1 cellular context compared by ENCODE assay signal in the genomic region with DNA sequence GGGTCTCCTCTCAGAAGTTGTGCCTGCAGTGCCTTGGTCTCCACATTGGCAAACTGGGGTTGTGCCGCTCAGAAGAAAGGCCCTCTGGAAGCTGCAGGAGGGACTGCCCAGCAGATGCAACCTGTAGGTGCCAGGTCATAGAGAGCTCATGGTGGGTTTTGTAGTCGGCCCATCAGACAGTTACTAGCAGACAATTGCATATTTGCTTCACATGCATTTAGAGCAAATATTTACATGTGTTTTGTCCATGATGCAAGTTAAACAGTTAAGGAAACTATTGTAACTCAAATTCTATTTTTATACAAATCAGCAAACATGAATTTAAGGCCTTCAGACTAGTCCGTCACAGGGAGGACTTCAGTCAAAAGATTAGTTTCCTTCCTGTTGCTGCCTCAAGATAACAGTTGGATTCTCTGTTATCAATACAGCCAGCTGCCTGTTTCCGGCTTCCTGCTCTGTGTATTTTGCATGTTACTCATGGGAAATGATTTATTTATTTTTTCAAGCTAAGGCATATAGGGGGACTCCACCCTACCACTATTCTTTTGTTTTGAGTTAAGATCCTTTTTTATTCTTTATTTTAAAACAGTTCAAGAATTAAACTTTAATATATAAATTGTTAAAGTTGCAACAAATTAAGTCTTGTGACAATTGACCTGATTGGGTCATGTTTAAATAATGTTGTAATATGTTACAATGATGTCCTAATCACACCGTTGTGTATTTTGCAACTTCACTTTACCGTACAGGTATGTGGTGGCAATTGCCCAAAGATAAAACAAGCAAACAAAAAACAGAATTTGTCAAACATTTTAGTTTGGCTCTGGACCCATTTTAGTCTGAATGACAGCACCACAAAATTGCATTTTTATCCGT.
TF ChIP-seq lines count a peak whose summit lies in the region.

No MANE protein-coding gene starts in this region.

TF ChIP-seq in HepG2, 621 proteins besides CTCF, POLR2A, EP300 and RAD21 (continued from another document and continues in another):
- TF ChIP-seq, protein P1, sequence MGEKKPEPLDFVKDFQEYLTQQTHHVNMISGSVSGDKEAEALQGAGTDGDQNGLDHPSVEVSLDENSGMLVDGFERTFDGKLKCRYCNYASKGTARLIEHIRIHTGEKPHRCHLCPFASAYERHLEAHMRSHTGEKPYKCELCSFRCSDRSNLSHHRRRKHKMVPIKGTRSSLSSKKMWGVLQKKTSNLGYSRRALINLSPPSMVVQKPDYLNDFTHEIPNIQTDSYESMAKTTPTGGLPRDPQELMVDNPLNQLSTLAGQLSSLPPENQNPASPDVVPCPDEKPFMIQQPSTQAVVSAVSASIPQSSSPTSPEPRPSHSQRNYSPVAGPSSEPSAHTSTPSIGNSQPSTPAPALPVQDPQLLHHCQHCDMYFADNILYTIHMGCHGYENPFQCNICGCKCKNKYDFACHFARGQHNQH (CRISPR knock-in tag; IDR thresholded peaks at IDR 0.05) = peak; percentile 98
- peak; percentile 77 for TF ChIP-seq ASH2L (IDR thresholded peaks at IDR 0.05; ENCODE audit: insufficient read length, low read depth, low read length)
- TF ChIP-seq TCF7L2 (IDR thresholded peaks at IDR 0.05; ENCODE audit: low read depth, low read length) = no peak; the same call in 1 of the 2 replicates
- TF ChIP-seq, protein P2, sequence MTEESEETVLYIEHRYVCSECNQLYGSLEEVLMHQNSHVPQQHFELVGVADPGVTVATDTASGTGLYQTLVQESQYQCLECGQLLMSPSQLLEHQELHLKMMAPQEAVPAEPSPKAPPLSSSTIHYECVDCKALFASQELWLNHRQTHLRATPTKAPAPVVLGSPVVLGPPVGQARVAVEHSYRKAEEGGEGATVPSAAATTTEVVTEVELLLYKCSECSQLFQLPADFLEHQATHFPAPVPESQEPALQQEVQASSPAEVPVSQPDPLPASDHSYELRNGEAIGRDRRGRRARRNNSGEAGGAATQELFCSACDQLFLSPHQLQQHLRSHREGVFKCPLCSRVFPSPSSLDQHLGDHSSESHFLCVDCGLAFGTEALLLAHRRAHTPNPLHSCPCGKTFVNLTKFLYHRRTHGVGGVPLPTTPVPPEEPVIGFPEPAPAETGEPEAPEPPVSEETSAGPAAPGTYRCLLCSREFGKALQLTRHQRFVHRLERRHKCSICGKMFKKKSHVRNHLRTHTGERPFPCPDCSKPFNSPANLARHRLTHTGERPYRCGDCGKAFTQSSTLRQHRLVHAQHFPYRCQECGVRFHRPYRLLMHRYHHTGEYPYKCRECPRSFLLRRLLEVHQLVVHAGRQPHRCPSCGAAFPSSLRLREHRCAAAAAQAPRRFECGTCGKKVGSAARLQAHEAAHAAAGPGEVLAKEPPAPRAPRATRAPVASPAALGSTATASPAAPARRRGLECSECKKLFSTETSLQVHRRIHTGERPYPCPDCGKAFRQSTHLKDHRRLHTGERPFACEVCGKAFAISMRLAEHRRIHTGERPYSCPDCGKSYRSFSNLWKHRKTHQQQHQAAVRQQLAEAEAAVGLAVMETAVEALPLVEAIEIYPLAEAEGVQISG (CRISPR knock-in tag; IDR thresholded peaks at IDR 0.05) = peak; percentile 68
- peak; percentile 69; the same call in 1 of the 2 replicates for TF ChIP-seq ZBTB21 (CRISPR knock-in tag; IDR thresholded peaks at IDR 0.05)
- 0 out of 2 replicates have a peak, but pooled peaks have one; percentile 42 for TF ChIP-seq CAMTA2 (CRISPR knock-in tag; IDR thresholded peaks at IDR 0.05; ENCODE audit: borderline replicate concordance)
- no peak for TF ChIP-seq NFATC3 (CRISPR knock-in tag; IDR thresholded peaks at IDR 0.05)
- no peak for TF ChIP-seq ATRX (CRISPR knock-in tag; IDR thresholded peaks at IDR 0.05; ENCODE audit: borderline replicate concordance)
- TF ChIP-seq HOXA7 (CRISPR knock-in tag; IDR thresholded peaks at IDR 0.05) = no peak
- TF ChIP-seq ZSCAN31 (CRISPR knock-in tag; IDR thresholded peaks at IDR 0.05; ENCODE audit: low read depth) = no peak
- no peak for TF ChIP-seq RNF2 (conservative IDR thresholded peaks at IDR 0.05; ENCODE audit: low read depth)
- no peak for TF ChIP-seq ZNF878 (CRISPR knock-in tag; IDR thresholded peaks at IDR 0.05)
- no peak for TF ChIP-seq ZNF766 (CRISPR knock-in tag; IDR thresholded peaks at IDR 0.05; ENCODE audit: borderline replicate concordance)
- TF ChIP-seq PAX8 (CRISPR knock-in tag; IDR thresholded peaks at IDR 0.05; ENCODE audit: borderline replicate concordance) = no peak
- peak; percentile 49; the same call in 1 of the 2 replicates for TF ChIP-seq SMAD3 (CRISPR knock-in tag; IDR thresholded peaks at IDR 0.05)
- TF ChIP-seq, protein P3, sequence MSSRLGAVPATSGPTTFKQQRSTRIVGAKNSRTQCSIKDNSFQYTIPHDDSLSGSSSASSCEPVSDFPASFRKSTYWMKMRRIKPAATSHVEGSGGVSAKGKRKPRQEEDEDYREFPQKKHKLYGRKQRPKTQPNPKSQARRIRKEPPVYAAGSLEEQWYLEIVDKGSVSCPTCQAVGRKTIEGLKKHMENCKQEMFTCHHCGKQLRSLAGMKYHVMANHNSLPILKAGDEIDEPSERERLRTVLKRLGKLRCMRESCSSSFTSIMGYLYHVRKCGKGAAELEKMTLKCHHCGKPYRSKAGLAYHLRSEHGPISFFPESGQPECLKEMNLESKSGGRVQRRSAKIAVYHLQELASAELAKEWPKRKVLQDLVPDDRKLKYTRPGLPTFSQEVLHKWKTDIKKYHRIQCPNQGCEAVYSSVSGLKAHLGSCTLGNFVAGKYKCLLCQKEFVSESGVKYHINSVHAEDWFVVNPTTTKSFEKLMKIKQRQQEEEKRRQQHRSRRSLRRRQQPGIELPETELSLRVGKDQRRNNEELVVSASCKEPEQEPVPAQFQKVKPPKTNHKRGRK (CRISPR knock-in tag; IDR thresholded peaks at IDR 0.05) = no peak
- peak; percentile 73; the same call in 1 of the 2 replicates for TF ChIP-seq ZKSCAN8 (CRISPR knock-in tag; IDR thresholded peaks at IDR 0.05; ENCODE audit: borderline replicate concordance)
- no peak for TF ChIP-seq ZKSCAN1 (IDR thresholded peaks at IDR 0.05; ENCODE audit: low read length)
- no peak for TF ChIP-seq ZNF703 (CRISPR knock-in tag; IDR thresholded peaks at IDR 0.05; ENCODE audit: borderline replicate concordance)
- peak; percentile 96 for TF ChIP-seq MED1 (CRISPR knock-in tag; IDR thresholded peaks at IDR 0.05)
- no peak for TF ChIP-seq TCF12 (IDR thresholded peaks at IDR 0.05)
- TF ChIP-seq TCF12 (CRISPR knock-in tag; IDR thresholded peaks at IDR 0.05) = no peak
- TF ChIP-seq ZNF333 (CRISPR knock-in tag; IDR thresholded peaks at IDR 0.05; ENCODE audit: borderline replicate concordance) = no peak
- TF ChIP-seq MBNL3 (CRISPR knock-in tag; conservative IDR thresholded peaks at IDR 0.05) = no peak
- TF ChIP-seq TOE1 (CRISPR knock-in tag; IDR thresholded peaks at IDR 0.05) = peak; percentile 27; the same call in 1 of the 2 replicates
- no peak for TF ChIP-seq ZBTB3 (CRISPR knock-in tag; IDR thresholded peaks at IDR 0.05; ENCODE audit: borderline replicate concordance, low read depth)
- TF ChIP-seq ZSCAN22 (CRISPR knock-in tag; IDR thresholded peaks at IDR 0.05) = no peak
- TF ChIP-seq ZNF816 (CRISPR knock-in tag; IDR thresholded peaks at IDR 0.05; ENCODE audit: borderline replicate concordance) = no peak; the same call in 1 of the 2 replicates
- no peak for TF ChIP-seq TMF1 (CRISPR knock-in tag; IDR thresholded peaks at IDR 0.05; ENCODE audit: low read depth)
- TF ChIP-seq RFX3 (CRISPR knock-in tag; IDR thresholded peaks at IDR 0.05) = no peak
- TF ChIP-seq, protein P4, sequence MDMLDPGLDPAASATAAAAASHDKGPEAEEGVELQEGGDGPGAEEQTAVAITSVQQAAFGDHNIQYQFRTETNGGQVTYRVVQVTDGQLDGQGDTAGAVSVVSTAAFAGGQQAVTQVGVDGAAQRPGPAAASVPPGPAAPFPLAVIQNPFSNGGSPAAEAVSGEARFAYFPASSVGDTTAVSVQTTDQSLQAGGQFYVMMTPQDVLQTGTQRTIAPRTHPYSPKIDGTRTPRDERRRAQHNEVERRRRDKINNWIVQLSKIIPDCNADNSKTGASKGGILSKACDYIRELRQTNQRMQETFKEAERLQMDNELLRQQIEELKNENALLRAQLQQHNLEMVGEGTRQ (IDR thresholded peaks at IDR 0.05; ENCODE audit: low read depth, low read length) = no peak
- TF ChIP-seq, protein P4 (CRISPR knock-in tag; IDR thresholded peaks at IDR 0.05; ENCODE audit: borderline replicate concordance) = no peak
- TF ChIP-seq, protein P5, sequence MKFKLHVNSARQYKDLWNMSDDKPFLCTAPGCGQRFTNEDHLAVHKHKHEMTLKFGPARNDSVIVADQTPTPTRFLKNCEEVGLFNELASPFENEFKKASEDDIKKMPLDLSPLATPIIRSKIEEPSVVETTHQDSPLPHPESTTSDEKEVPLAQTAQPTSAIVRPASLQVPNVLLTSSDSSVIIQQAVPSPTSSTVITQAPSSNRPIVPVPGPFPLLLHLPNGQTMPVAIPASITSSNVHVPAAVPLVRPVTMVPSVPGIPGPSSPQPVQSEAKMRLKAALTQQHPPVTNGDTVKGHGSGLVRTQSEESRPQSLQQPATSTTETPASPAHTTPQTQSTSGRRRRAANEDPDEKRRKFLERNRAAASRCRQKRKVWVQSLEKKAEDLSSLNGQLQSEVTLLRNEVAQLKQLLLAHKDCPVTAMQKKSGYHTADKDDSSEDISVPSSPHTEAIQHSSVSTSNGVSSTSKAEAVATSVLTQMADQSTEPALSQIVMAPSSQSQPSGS (CRISPR knock-in tag; IDR thresholded peaks at IDR 0.05) = peak; percentile 73; the same call in 1 of the 2 replicates
- TF ChIP-seq FOXM1 (CRISPR knock-in tag; IDR thresholded peaks at IDR 0.05) = no peak
- TF ChIP-seq BHLHE40 (IDR thresholded peaks at IDR 0.05; ENCODE audit: low read length) = peak; percentile 47; the same call in 1 of the 2 replicates
- TF ChIP-seq, protein P6, sequence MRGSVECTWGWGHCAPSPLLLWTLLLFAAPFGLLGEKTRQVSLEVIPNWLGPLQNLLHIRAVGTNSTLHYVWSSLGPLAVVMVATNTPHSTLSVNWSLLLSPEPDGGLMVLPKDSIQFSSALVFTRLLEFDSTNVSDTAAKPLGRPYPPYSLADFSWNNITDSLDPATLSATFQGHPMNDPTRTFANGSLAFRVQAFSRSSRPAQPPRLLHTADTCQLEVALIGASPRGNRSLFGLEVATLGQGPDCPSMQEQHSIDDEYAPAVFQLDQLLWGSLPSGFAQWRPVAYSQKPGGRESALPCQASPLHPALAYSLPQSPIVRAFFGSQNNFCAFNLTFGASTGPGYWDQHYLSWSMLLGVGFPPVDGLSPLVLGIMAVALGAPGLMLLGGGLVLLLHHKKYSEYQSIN (CRISPR knock-in tag; IDR thresholded peaks at IDR 0.05; ENCODE audit: borderline replicate concordance) = no peak
- no peak for TF ChIP-seq ZNF550 (CRISPR knock-in tag; IDR thresholded peaks at IDR 0.05; ENCODE audit: borderline replicate concordance)
- no peak for TF ChIP-seq ZNF841 (CRISPR knock-in tag; IDR thresholded peaks at IDR 0.05; ENCODE audit: borderline replicate concordance)
- TF ChIP-seq PPARG (CRISPR knock-in tag; conservative IDR thresholded peaks at IDR 0.05) = peak; percentile 82
- no peak for TF ChIP-seq HOXD1 (CRISPR knock-in tag; IDR thresholded peaks at IDR 0.05)
- no peak for TF ChIP-seq SIN3B (IDR thresholded peaks at IDR 0.05; ENCODE audit: low read length)
- TF ChIP-seq, protein P7, sequence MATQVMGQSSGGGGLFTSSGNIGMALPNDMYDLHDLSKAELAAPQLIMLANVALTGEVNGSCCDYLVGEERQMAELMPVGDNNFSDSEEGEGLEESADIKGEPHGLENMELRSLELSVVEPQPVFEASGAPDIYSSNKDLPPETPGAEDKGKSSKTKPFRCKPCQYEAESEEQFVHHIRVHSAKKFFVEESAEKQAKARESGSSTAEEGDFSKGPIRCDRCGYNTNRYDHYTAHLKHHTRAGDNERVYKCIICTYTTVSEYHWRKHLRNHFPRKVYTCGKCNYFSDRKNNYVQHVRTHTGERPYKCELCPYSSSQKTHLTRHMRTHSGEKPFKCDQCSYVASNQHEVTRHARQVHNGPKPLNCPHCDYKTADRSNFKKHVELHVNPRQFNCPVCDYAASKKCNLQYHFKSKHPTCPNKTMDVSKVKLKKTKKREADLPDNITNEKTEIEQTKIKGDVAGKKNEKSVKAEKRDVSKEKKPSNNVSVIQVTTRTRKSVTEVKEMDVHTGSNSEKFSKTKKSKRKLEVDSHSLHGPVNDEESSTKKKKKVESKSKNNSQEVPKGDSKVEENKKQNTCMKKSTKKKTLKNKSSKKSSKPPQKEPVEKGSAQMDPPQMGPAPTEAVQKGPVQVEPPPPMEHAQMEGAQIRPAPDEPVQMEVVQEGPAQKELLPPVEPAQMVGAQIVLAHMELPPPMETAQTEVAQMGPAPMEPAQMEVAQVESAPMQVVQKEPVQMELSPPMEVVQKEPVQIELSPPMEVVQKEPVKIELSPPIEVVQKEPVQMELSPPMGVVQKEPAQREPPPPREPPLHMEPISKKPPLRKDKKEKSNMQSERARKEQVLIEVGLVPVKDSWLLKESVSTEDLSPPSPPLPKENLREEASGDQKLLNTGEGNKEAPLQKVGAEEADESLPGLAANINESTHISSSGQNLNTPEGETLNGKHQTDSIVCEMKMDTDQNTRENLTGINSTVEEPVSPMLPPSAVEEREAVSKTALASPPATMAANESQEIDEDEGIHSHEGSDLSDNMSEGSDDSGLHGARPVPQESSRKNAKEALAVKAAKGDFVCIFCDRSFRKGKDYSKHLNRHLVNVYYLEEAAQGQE (IDR thresholded peaks at IDR 0.05; ENCODE audit: borderline replicate concordance in 1 of 2, low read depth in 1 of 2, low read length in 2 of 2) = no peak; a peak in 2 of 4 replicates
- no peak for TF ChIP-seq AGO1 (IDR thresholded peaks at IDR 0.05; ENCODE audit: low read depth, low read length, poor library complexity, severe bottlenecking)
- no peak for TF ChIP-seq ZKSCAN5 (CRISPR knock-in tag; IDR thresholded peaks at IDR 0.05)
- no peak for TF ChIP-seq ZMYM3 (CRISPR knock-in tag; IDR thresholded peaks at IDR 0.05)
- no peak for TF ChIP-seq ZNF180 (CRISPR knock-in tag; IDR thresholded peaks at IDR 0.05; ENCODE audit: borderline replicate concordance, low read depth)
- TF ChIP-seq PCBP1 (IDR thresholded peaks at IDR 0.05; ENCODE audit: borderline replicate concordance, low read depth, low read length) = no peak
